8 cellular contexts compared by ENCODE assay signal in genomic region chr1:66350001-66350547, GRCh38.
DNase-seq lines count a peak whose midpoint lies in the region; ATAC-seq lines count a peak whose summit lies in the region.

No MANE protein-coding gene starts in this region.

- ATAC-seq in GM21423 (IDR thresholded peaks at IDR 0.05; ENCODE audit: unreplicated experiment), result peak; percentile 58
- ATAC-seq in HG03571 (IDR thresholded peaks at IDR 0.05; ENCODE audit: unreplicated experiment), result peak; percentile 72
- peak; percentile 70 for ATAC-seq in left ventricle myocardium superior

- H3K27ac Mint-ChIP-seq in CD4-positive, alpha-beta memory T cell, result peak overlapping the region; percentile 89 to 100 (median 97)
- H3K27ac Mint-ChIP-seq in activated CD4-positive, alpha-beta memory T cell treated with anti-CD3 and anti-CD28 coated beads for 36 hours, result peak overlapping the region; percentile 83

- H3K27me3 Mint-ChIP-seq in CD4-positive, alpha-beta memory T cell, result no peaks in the 10 kb centered on the region
- no peaks in the 10 kb centered on the region for H3K27me3 Mint-ChIP-seq in activated CD4-positive, alpha-beta memory T cell treated with anti-CD3 and anti-CD28 coated beads for 36 hours

- CTCF ChIA-PET in CD4-positive, alpha-beta memory T cell (lab: Charles Lee; ENCODE audit: partially characterized antibody), result interaction anchor here (1.0 to 13.5 kb wide), 13 partner anchors 12 to 108 kb away, joined by 3 to 140 read pairs (median 8); no protein-coding TSS in a partner anchor
- CTCF ChIA-PET in activated CD4-positive, alpha-beta memory T cell treated with anti-CD3 and anti-CD28 coated beads for 36 hours (lab: Charles Lee), result interaction anchor here (0.9 to 6.1 kb wide), 17 partner anchors 8 to 107 kb away, joined by 3 to 39 read pairs (median 9); no protein-coding TSS in a partner anchor

- peak overlapping the region; percentile 73 to 83 (median 80) for H3K4me3 Mint-ChIP-seq in CD4-positive, alpha-beta memory T cell
- peak overlapping the region; percentile 65 for H3K4me3 Mint-ChIP-seq in activated CD4-positive, alpha-beta memory T cell treated with anti-CD3 and anti-CD28 coated beads for 36 hours

- peak overlapping the region; percentile 70 for H3K27ac ChIP-seq in CD4-positive, alpha-beta memory T cell (ENCODE audit: low read depth, low read length)

- H3K9me3 ChIP-seq in CD4-positive, alpha-beta memory T cell (ENCODE audit: control insufficient read depth in 1 of 2, low read length in 2 of 2), result no peaks in the 10 kb centered on the region
- no peaks in the 10 kb centered on the region for H3K9me3 ChIP-seq in HAP-1

- POLR2A ChIA-PET in CD4-positive, alpha-beta memory T cell (lab: Charles Lee; ENCODE audit: partially characterized antibody), result interaction anchor here (0.9 to 22.9 kb wide), 11 partner anchors 8 to 1335 kb away, joined by 3 to 471 read pairs (median 6); partner anchors contain the start of gene GADD45A
- POLR2A ChIA-PET in activated CD4-positive, alpha-beta memory T cell treated with anti-CD3 and anti-CD28 coated beads for 36 hours (lab: Charles Lee), result interaction anchor here (0.9 to 4.0 kb wide), 18 partner anchors 7 to 1447 kb away, joined by 3 to 70 read pairs (median 8); no protein-coding TSS in a partner anchor

- intact Hi-C loops in CD4-positive, alpha-beta memory T cell (cut with micrococcal nuclease), result loop anchor here (1.0 to 5.0 kb wide), 4 partner anchors 8 to 97 kb away; no protein-coding TSS in a partner anchor
- intact Hi-C loops in activated CD4-positive, alpha-beta memory T cell treated with anti-CD3 and anti-CD28 coated beads for 36 hours (cut with micrococcal nuclease), result loop anchor here (1.0 to 5.0 kb wide), 7 partner anchors 9 to 928 kb away; partner anchors contain the start of genes LEPR and LEPROT
- intact Hi-C loops in left ventricle myocardium superior (cut with micrococcal nuclease), result no loop called here

- H3K9me3 Mint-ChIP-seq in CD4-positive, alpha-beta memory T cell, result peaks cover 0 to 3% (median 0%) of the 10 kb centered on the region in 8 donors
- H3K9me3 Mint-ChIP-seq in activated CD4-positive, alpha-beta memory T cell treated with anti-CD3 and anti-CD28 coated beads for 36 hours, result no peaks in the 10 kb centered on the region

- H3K4me1 ChIP-seq in CD4-positive, alpha-beta memory T cell (ENCODE audit: insufficient read depth, low read length), result peaks cover 98% of the 10 kb centered on the region
- peaks cover 18% of the 10 kb centered on the region for H3K4me1 ChIP-seq in HAP-1

- peak overlapping the region in 1 of 2 donors; percentile 11 for H3K4me3 ChIP-seq in CD4-positive, alpha-beta memory T cell (ENCODE audit: low read length in 2 of 2)
- no peak overlapping the region for H3K4me3 ChIP-seq in HAP-1

- H3K36me3 ChIP-seq in CD4-positive, alpha-beta memory T cell (ENCODE audit: insufficient read depth, low read length), result no peaks in the 10 kb centered on the region
- no peaks in the 10 kb centered on the region for H3K36me3 ChIP-seq in HAP-1 (replicated peaks)

- peak; percentile 73 to 82 (median 77) for DNase-seq in CD4-positive, alpha-beta memory T cell
- DNase-seq in activated CD4-positive, alpha-beta memory T cell treated with anti-CD3 and anti-CD28 coated beads for 36 hours, result peak; percentile 77
- peak; percentile 52 for DNase-seq in left ventricle myocardium superior
- DNase-seq in stimulated activated CD4-positive, alpha-beta T cell treated with anti-CD3 and anti-CD28 coated beads, Interleukin-4, amount 100 ng/mL, for 24 hours, result peak; percentile 70
- no peak for DNase-seq in NCI-H2107 (lab: John Stamatoyannopoulos, UW)
- no peak for DNase-seq in HAP-1 (ENCODE audit: low spot score in 2 of 2)

- H3K36me3 Mint-ChIP-seq in CD4-positive, alpha-beta memory T cell, result peaks cover 25 to 30% of the 10 kb centered on the region in 2 donors
- H3K36me3 Mint-ChIP-seq in activated CD4-positive, alpha-beta memory T cell treated with anti-CD3 and anti-CD28 coated beads for 36 hours, result peaks cover 25% of the 10 kb centered on the region

- no peaks in the 10 kb centered on the region for H3K27me3 ChIP-seq in CD4-positive, alpha-beta memory T cell (ENCODE audit: insufficient read depth, low read length)
- no peaks in the 10 kb centered on the region for H3K27me3 ChIP-seq in HAP-1 (ENCODE audit: low read depth)

- in situ Hi-C loops in HAP-1 (cut with MboI; ENCODE audit: low sequenced_read_pairs), result no loop called here

- peaks cover 82 to 97% (median 89%) of the 10 kb centered on the region in 4 donors for H3K4me1 Mint-ChIP-seq in CD4-positive, alpha-beta memory T cell
- H3K4me1 Mint-ChIP-seq in activated CD4-positive, alpha-beta memory T cell treated with anti-CD3 and anti-CD28 coated beads for 36 hours (ENCODE audit: low read depth), result peaks cover 93% of the 10 kb centered on the region

Comparison
In these comparisons a context has a peak if more than half of its experiments do, and no peak if none do; other contexts are left out.
1. DNase-seq: peak in CD4-positive, alpha-beta memory T cell (5 of 5), activated CD4-positive, alpha-beta memory T cell treated with anti-CD3 and anti-CD28 coated beads for 36 hours (single experiment), left ventricle myocardium superior (single experiment) and stimulated activated CD4-positive, alpha-beta T cell treated with anti-CD3 and anti-CD28 coated beads, Interleukin-4, amount 100 ng/mL, for 24 hours (single experiment); none in NCI-H2107 (single experiment) and HAP-1 (0 of 2).
2. Peak in every context shown above with its lines, with median percentiles within 50 percentile points of each other: ATAC-seq.